14 cellular contexts compared by ENCODE assay signal in the genomic region with DNA sequence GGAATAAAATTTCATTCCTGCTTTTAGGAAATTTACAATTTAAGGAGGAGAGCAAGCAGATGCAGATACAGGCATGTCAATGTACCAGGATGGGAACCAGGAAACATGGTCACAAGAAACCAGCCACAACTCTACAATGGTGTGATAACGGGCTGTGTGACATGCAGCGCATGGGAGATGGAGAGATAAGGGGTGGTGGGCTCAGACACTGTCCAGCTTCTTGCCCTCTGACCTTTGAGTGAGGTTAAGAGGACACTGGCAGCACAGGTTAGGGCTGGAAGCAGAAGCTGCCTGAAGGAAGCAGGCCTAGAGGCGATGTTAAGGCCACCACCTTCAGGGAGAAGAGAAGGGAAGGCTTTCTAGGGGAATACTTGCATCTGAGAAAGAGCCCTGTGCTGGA. TPM values are rescaled to one million over a fixed set of nuclear protein-coding genes. Genes with fewer than 3 reads are reported as not detected.
DNase-seq lines count a peak whose midpoint lies in the region; ATAC-seq and TF ChIP-seq lines count a peak whose summit lies in the region.
"Had no signal": no experiment of that assay in that cellular context is flagged by ENCODE, and none has a peak within 500 bp of the region (broad histone marks: within the 10 kb centered on the region; RNA-seq: fewer than 3 reads in every experiment).

No MANE protein-coding gene starts in this region.

- H3K27ac ChIP-seq in iPS-20b (ENCODE audit: low read length) (no peak overlapping the region), temporal lobe (ENCODE audit: low read depth, low read length) (peak overlapping the region; percentile 30), uterus (no peak overlapping the region), upper lobe of left lung (peak overlapping the region in 2 of 4 donors; percentile 13 to 88)
- H3K27ac ChIP-seq: body of pancreas, GM23248, vagina had no signal

- peaks cover 6% of the 10 kb centered on the region; the same call in 1 of the 2 replicates for H3K36me3 ChIP-seq in iPS-20b (ENCODE audit: insufficient read depth, low read depth, low read length)
- no peaks in the 10 kb centered on the region for H3K36me3 ChIP-seq in uterus
- H3K36me3 ChIP-seq in upper lobe of left lung, result no peaks in the 10 kb centered on the region
- H3K36me3 ChIP-seq: vagina had no signal

- CTCF ChIA-PET in activated B cell treated with CpG ODN at 0.5 μM for 24 hours (lab: Charles Lee), result no interaction called here

- WGBS in upper lobe of left lung, 2 donors, result 79 to 84% methylated on average over 3 of the region's 3 CpGs

- no peak for TF ChIP-seq EP300 in upper lobe of left lung (IDR thresholded peaks at IDR 0.05)

- no peaks in the 10 kb centered on the region for H3K9me3 Mint-ChIP-seq in activated naive CD4-positive, alpha-beta T cell treated with anti-CD3 and anti-CD28 coated beads, Interleukin-2, amount 50 U/mL, for 24 hours
- no peaks in the 10 kb centered on the region for H3K9me3 Mint-ChIP-seq in activated B cell treated with CpG ODN at 0.5 μM for 24 hours

- peaks cover 9% of the 10 kb centered on the region for H3K36me3 Mint-ChIP-seq in activated naive CD4-positive, alpha-beta T cell treated with anti-CD3 and anti-CD28 coated beads, Interleukin-2, amount 50 U/mL, for 24 hours
- H3K36me3 Mint-ChIP-seq in activated B cell treated with CpG ODN at 0.5 μM for 24 hours (ENCODE audit: low read depth), result peaks cover 41% of the 10 kb centered on the region

- TF ChIP-seq POLR2A in uterus (IDR thresholded peaks at IDR 0.05) (no peak), upper lobe of left lung (IDR thresholded peaks at IDR 0.05) (no peak)

- H3K4me3 ChIP-seq in iPS-20b (ENCODE audit: low read length) (no peak overlapping the region), uterus (no peak overlapping the region), upper lobe of left lung (no peak overlapping the region)
- H3K4me3 ChIP-seq: body of pancreas, GM23248, vagina had no signal

- POLR2A ChIA-PET in activated B cell treated with CpG ODN at 0.5 μM for 24 hours (lab: Charles Lee), result no interaction called here

- H3K9me3 ChIP-seq in iPS-20b (ENCODE audit: insufficient read depth, low read depth, low read length), result no peaks in the 10 kb centered on the region
- H3K9me3 ChIP-seq in uterus, result no peaks in the 10 kb centered on the region
- H3K9me3 ChIP-seq in upper lobe of left lung, result no peaks in the 10 kb centered on the region
- H3K9me3 ChIP-seq: body of pancreas, vagina had no signal

- 0 out of 2 replicates have a peak overlapping the region, but pooled peaks have one; percentile 4 for H3K9ac ChIP-seq in iPS-20b (ENCODE audit: low read depth, low read length)
- H3K9ac ChIP-seq: GM23248 had no signal

- intact Hi-C loops in activated B cell treated with CpG ODN at 0.5 μM for 24 hours (cut with micrococcal nuclease), result loop anchor here (10.0 kb wide), 1 partner anchor 1610 kb away; the partner anchor contains the start of gene HSPA8
- intact Hi-C loops in uterus (cut with DNase I; ENCODE audit: low total_unique reads), result no loop called here

- H3K4me1 Mint-ChIP-seq in activated naive CD4-positive, alpha-beta T cell treated with anti-CD3 and anti-CD28 coated beads, Interleukin-2, amount 50 U/mL, for 24 hours, result peaks cover 89% of the 10 kb centered on the region
- H3K4me1 Mint-ChIP-seq in activated B cell treated with CpG ODN at 0.5 μM for 24 hours, result peaks cover 79% of the 10 kb centered on the region

- ATAC-seq in activated B cell treated with CpG ODN at 0.5 μM for 24 hours (ENCODE audit: low read depth), result no peak
- no peak for ATAC-seq in upper lobe of left lung (ENCODE audit: low FRiP score in 2 of 2)
- ATAC-seq: body of pancreas had no signal

- peak overlapping the region; percentile 97 for H3K4me3 Mint-ChIP-seq in activated naive CD4-positive, alpha-beta T cell treated with anti-CD3 and anti-CD28 coated beads, Interleukin-2, amount 50 U/mL, for 24 hours
- H3K4me3 Mint-ChIP-seq in activated B cell treated with CpG ODN at 0.5 μM for 24 hours, result no peak overlapping the region

- peaks cover 14% of the 10 kb centered on the region for H3K27me3 ChIP-seq in iPS-20b (ENCODE audit: insufficient read depth, low read length)
- no peaks in the 10 kb centered on the region for H3K27me3 ChIP-seq in uterus
- no peaks in the 10 kb centered on the region for H3K27me3 ChIP-seq in upper lobe of left lung
- H3K27me3 ChIP-seq: body of pancreas, vagina had no signal

- H3K4me1 ChIP-seq in iPS-20b (ENCODE audit: insufficient read depth, low read length) (peaks cover 34% of the 10 kb centered on the region), uterus (no peaks in the 10 kb centered on the region), upper lobe of left lung (peaks cover 10 to 26% (median 19%) of the 10 kb centered on the region in 4 donors)

- TF ChIP-seq CTCF in activated B cell treated with CpG ODN at 0.5 μM for 24 hours (IDR thresholded peaks at IDR 0.05) (no peak), uterus (IDR thresholded peaks at IDR 0.05) (no peak), upper lobe of left lung (IDR thresholded peaks at IDR 0.05) (no peak)

- no peaks in the 10 kb centered on the region for H3K27me3 Mint-ChIP-seq in activated naive CD4-positive, alpha-beta T cell treated with anti-CD3 and anti-CD28 coated beads, Interleukin-2, amount 50 U/mL, for 24 hours
- H3K27me3 Mint-ChIP-seq in activated B cell treated with CpG ODN at 0.5 μM for 24 hours, result no peaks in the 10 kb centered on the region

- peak overlapping the region; percentile 99 for H3K27ac Mint-ChIP-seq in activated naive CD4-positive, alpha-beta T cell treated with anti-CD3 and anti-CD28 coated beads, Interleukin-2, amount 50 U/mL, for 24 hours
- peak overlapping the region; percentile 95 for H3K27ac Mint-ChIP-seq in activated B cell treated with CpG ODN at 0.5 μM for 24 hours

- no peak for DNase-seq in activated naive CD4-positive, alpha-beta T cell (lab: John Stamatoyannopoulos, UW)
- DNase-seq in activated B cell treated with CpG ODN at 0.5 μM for 24 hours (no peak), uterus (no peak), upper lobe of left lung (no peak)
- DNase-seq in activated CD8-positive, alpha-beta memory T cell treated with anti-CD3 and anti-CD28 coated beads, Interleukin-2, amount 50 U/mL, for 48 hours, result no peak
- DNase-seq: body of pancreas, foreskin melanocyte, GM23248, NCI-H1694 treated with DMSO at 0.1 percent for 48 hours, NCI-H526 had no signal

RNA-seq across cellular contexts. Expression of gene SORL1, which starts 3.0 kb away (rescaled TPM):
- total RNA-seq in activated B cell treated with CpG ODN at 0.5 μM for 24 hours (159 and 180 TPM in 2 replicates), temporal lobe (40.6 TPM), uterus (10 to 100 TPM in 3 of 4 donors, 1 to 10 TPM in 1; 7.6 to 42.6 (median 17.2) TPM), upper lobe of left lung (10 to 100 TPM; 33.3 to 85.9 (median 67.2) TPM)
